11 cellular contexts compared by ENCODE assay signal in the genomic region with DNA sequence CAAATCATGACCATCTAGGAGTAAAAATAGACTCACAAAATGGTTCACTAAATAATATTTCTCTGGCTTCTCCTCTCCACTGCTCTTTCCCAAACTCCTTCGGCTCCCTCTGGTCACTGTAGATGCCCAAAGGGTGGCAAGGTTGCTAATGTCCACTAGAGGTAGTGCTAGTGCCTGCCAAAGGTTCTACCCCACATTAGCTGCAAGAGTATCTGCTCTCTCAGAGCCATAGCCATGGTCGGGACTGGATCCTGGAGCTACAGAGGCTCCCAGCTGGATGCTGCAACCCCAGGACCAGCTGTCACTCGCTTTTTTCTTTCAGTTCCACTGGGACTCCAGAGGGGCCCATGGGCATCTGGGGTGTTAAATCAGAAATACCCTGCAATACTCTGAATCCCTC. TPM values are rescaled to one million over a fixed set of nuclear protein-coding genes. Genes with fewer than 3 reads are reported as not detected.
DNase-seq lines count a peak whose midpoint lies in the region; ATAC-seq, FAIRE-seq and TF ChIP-seq lines count a peak whose summit lies in the region.
"Had no signal": no experiment of that assay in that cellular context is flagged by ENCODE, and none has a peak within 500 bp of the region (broad histone marks: within the 10 kb centered on the region; RNA-seq: fewer than 3 reads in every experiment).

No MANE protein-coding gene starts in this region.

- H3K9me3 ChIP-seq in heart left ventricle (no peaks in the 10 kb centered on the region), esophagus muscularis mucosa (no peaks in the 10 kb centered on the region)

- H3K4me1 ChIP-seq in heart left ventricle: no peaks in the 10 kb centered on the region
- peaks cover 0 to 12% (median 5%) of the 10 kb centered on the region in 4 donors for H3K4me1 ChIP-seq in esophagus muscularis mucosa

- ATAC-seq in heart left ventricle: no peak
- ATAC-seq in Right ventricle myocardium inferior: no peak
- ATAC-seq in GM18868 (IDR thresholded peaks at IDR 0.05; ENCODE audit: unreplicated experiment): no peak
- ATAC-seq in GM21786 (IDR thresholded peaks at IDR 0.05; ENCODE audit: unreplicated experiment): no peak

- TF ChIP-seq POLR2A in heart left ventricle (IDR thresholded peaks at IDR 0.05) (no peak), esophagus muscularis mucosa (IDR thresholded peaks at IDR 0.05; ENCODE audit: low read depth) (no peak)

- FAIRE-seq in urothelium cell line (lab: Jason Lieb, UNC): no peak
- FAIRE-seq: G401.6 had no signal

- intact Hi-C loops in heart left ventricle (cut with DNase I): loop anchor here in 1 of 10 donors (10.0 kb wide), 1 partner anchor 225 kb away; a partner anchor contains a TSS
- intact Hi-C loops in Right ventricle myocardium inferior (cut with DNase I): no loop called here
- intact Hi-C loops in esophagus muscularis mucosa (cut with DNase I): no loop called here

- no peaks in the 10 kb centered on the region for H3K27me3 ChIP-seq in heart left ventricle
- no peaks in the 10 kb centered on the region for H3K27me3 ChIP-seq in esophagus muscularis mucosa

- WGBS in heart left ventricle, 4 donors: 28 to 38% (median 36%) methylated on average over 3 of the region's 3 CpGs
- 43% methylated on average over 3 of the region's 3 CpGs for WGBS in esophagus muscularis mucosa

- H3K27ac ChIP-seq in heart left ventricle (no peak overlapping the region), esophagus muscularis mucosa (replicated peaks in 1 of 4) (peak overlapping the region in 3 of 4 donors; percentile 41 to 66 (median 46))

- TF ChIP-seq CTCF in heart left ventricle (IDR thresholded peaks at IDR 0.05) (peak in 9 of 12 donors; percentile 7 to 34 (median 21)), esophagus muscularis mucosa (IDR thresholded peaks at IDR 0.05) (peak in 1 of 3 experiments; percentile 34)

- no peak for TF ChIP-seq EP300 in esophagus muscularis mucosa (IDR thresholded peaks at IDR 0.05)

- H3K36me3 ChIP-seq in heart left ventricle (no peaks in the 10 kb centered on the region), esophagus muscularis mucosa (no peaks in the 10 kb centered on the region)

- no peak for DNase-seq in heart left ventricle
- DNase-seq in Right ventricle myocardium inferior (ENCODE audit: missing footprints): no peak
- DNase-seq in NCI-H82 treated with DMSO at 0.1 percent for 48 hours (lab: John Stamatoyannopoulos, UW; ENCODE audit: unreplicated experiment): peak; percentile 64
- DNase-seq in esophagus muscularis mucosa (ENCODE audit: extremely low spot score): no peak
- DNase-seq in urothelium cell line (ENCODE audit: low spot score): peak; percentile 40
- no peak for DNase-seq in GM19240 (ENCODE audit: insufficient read length, low spot score)

- H3K4me3 ChIP-seq in heart left ventricle: no peak overlapping the region
- H3K4me3 ChIP-seq in esophagus muscularis mucosa: no peak overlapping the region

RNA-seq across cellular contexts. Expression of a gene that starts 8.5 kb away (rescaled TPM):
- total RNA-seq in heart left ventricle (not detected), Right ventricle myocardium inferior (not detected), esophagus muscularis mucosa (not detected)
- polyA plus RNA-seq in heart left ventricle: not detected
- total RNA-seq: skeletal muscle tissue had no signal
- polyA plus RNA-seq: IgD-negative memory B cell had no signal

RNA-seq across cellular contexts. Expression of a gene that starts 12.8 kb away (rescaled TPM):
- total RNA-seq in heart left ventricle: not detected
- not detected for polyA plus RNA-seq in heart left ventricle
- not detected for total RNA-seq in Right ventricle myocardium inferior
- not detected for total RNA-seq in esophagus muscularis mucosa
- total RNA-seq: skeletal muscle tissue had no signal
- polyA plus RNA-seq: IgD-negative memory B cell had no signal

RNA-seq across cellular contexts. Expression of a gene that starts 22.3 kb away (rescaled TPM):
- 10 to 100 TPM; 20.8 to 61.7 (median 34.3) TPM for total RNA-seq in heart left ventricle
- polyA plus RNA-seq in heart left ventricle: 10 to 100 TPM; 16.4 to 30.9 TPM
- 48.2 TPM for total RNA-seq in Right ventricle myocardium inferior
- total RNA-seq in esophagus muscularis mucosa: 10 to 100 TPM in 3 of 4 donors, 1 to 10 TPM in 1; 9.8 to 20.2 (median 17.6) TPM

RNA-seq across cellular contexts. Expression of a gene that starts 56.9 kb away (rescaled TPM):
- total RNA-seq in heart left ventricle (not detected), Right ventricle myocardium inferior (not detected), esophagus muscularis mucosa (not detected)
- not detected for polyA plus RNA-seq in heart left ventricle
- total RNA-seq: skeletal muscle tissue had no signal
- polyA plus RNA-seq: IgD-negative memory B cell had no signal

Comparison
In these comparisons a context has a peak if more than half of its experiments do, and no peak if none do; other contexts are left out.
1. DNase-seq: peak in NCI-H82 treated with DMSO at 0.1 percent for 48 hours (single experiment) and urothelium cell line (single experiment); none in heart left ventricle (0 of 5), Right ventricle myocardium inferior (single experiment), esophagus muscularis mucosa (single experiment) and GM19240 (single experiment).
2. H3K27ac ChIP-seq: peak in esophagus muscularis mucosa (3 of 4); none in heart left ventricle (0 of 12).